In the genomic region with DNA sequence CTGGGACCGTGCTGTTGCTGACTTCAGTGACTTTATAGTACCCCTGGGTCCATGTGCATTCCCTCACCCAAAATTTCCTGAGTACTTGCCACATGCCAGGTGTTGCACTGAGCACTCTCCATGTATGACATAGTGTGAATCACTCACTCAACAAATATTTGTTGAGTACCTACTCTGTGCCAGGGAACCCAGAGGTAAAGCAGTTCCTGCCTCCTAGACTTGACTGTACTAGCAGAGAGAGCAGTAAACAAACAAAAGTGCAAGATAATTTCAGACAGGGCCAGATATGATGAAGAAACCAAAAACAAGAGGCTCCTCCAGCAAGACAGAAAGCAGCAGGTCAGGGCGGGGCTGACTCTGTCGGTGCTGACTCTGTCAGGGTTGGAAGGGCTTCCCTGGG, we compare ENCODE assay signal across 22 cellular contexts. TPM values are rescaled to one million over a fixed set of nuclear protein-coding genes. Genes with fewer than 3 reads are reported as not detected.
A peak's percentile ranks its signal among the peaks of the same experiment; 100 is the strongest.
DNase-seq lines count a peak whose midpoint lies in the region; ATAC-seq, FAIRE-seq and TF ChIP-seq lines count a peak whose summit lies in the region.
"Had no signal": no experiment of that assay in that cellular context is flagged by ENCODE, and none has a peak within 500 bp of the region (broad histone marks: within the 10 kb centered on the region; RNA-seq: fewer than 3 reads in every experiment).

No MANE protein-coding gene starts in this region.

- in situ Hi-C loops in Panc1 (cut with HindIII; ENCODE audit: low pct_unique_long_range_greater_than_20kb, low sequenced_read_pairs) = no loop called here

- no peaks in the 10 kb centered on the region for H3K27me3 ChIP-seq in Panc1 (ENCODE audit: control insufficient read depth, insufficient read depth, low read length)
- no peaks in the 10 kb centered on the region for H3K27me3 ChIP-seq in endothelial cell of umbilical vein (ENCODE audit: control insufficient read depth in 2 of 2, insufficient read depth in 2 of 2, low read length in 2 of 2)
- peaks cover 3% of the 10 kb centered on the region for H3K27me3 ChIP-seq in osteoblast (ENCODE audit: insufficient read depth, low read length)
- H3K27me3 ChIP-seq: SJCRH30 had no signal

- H4K20me1 ChIP-seq in endothelial cell of umbilical vein (replicated peaks; ENCODE audit: control insufficient read depth, extremely low read depth, insufficient read depth, low read length) (no peaks in the 10 kb centered on the region), osteoblast (ENCODE audit: insufficient read depth, low read length) (no peaks in the 10 kb centered on the region)

- no peak overlapping the region for H3K4me3 Mint-ChIP-seq in osteocyte (ENCODE audit: unreplicated experiment)
- H3K4me3 Mint-ChIP-seq in activated CD8-positive, alpha-beta T cell treated with anti-CD3 and anti-CD28 coated beads for 36 hours = no peak overlapping the region
- H3K4me3 Mint-ChIP-seq: nephron; T-helper 2 cell treated with Interferon-gamma antibody and Interleukin-4, amounts not matched to agents 5 μg/mL and 100 μg/mL, for 36 hours had no signal

- no peak overlapping the region for H3K4me2 ChIP-seq in endothelial cell of umbilical vein (ENCODE audit: insufficient read depth, low read length)
- H3K4me2 ChIP-seq in osteoblast (ENCODE audit: insufficient read depth, low read length) = peak overlapping the region; percentile 26

- no peaks in the 10 kb centered on the region for H3K27me3 Mint-ChIP-seq in osteocyte (ENCODE audit: unreplicated experiment)
- peaks cover 10% of the 10 kb centered on the region for H3K27me3 Mint-ChIP-seq in activated CD8-positive, alpha-beta T cell treated with anti-CD3 and anti-CD28 coated beads for 36 hours

- no peaks in the 10 kb centered on the region for H3K9me3 Mint-ChIP-seq in osteocyte (ENCODE audit: unreplicated experiment)
- no peaks in the 10 kb centered on the region for H3K9me3 Mint-ChIP-seq in activated CD8-positive, alpha-beta T cell treated with anti-CD3 and anti-CD28 coated beads for 36 hours
- H3K9me3 Mint-ChIP-seq: activated T-helper 2 cell treated with anti-CD3 and anti-CD28 coated beads, Interferon-gamma antibody, Interleukin-2, Interleukin-4, amounts not matched to agents 10 μg/mL and 5 μg/mL and 100 μg/mL, durations not matched to agents 14 hours and 24 hours and 36 hours; nephron; T-helper 2 cell treated with Interferon-gamma antibody and Interleukin-4, amounts not matched to agents 5 μg/mL and 100 μg/mL, for 36 hours had no signal

- no peaks in the 10 kb centered on the region for H3K36me3 ChIP-seq in Panc1 (ENCODE audit: control insufficient read depth, insufficient read depth, low read length)
- H3K36me3 ChIP-seq in endothelial cell of umbilical vein (ENCODE audit: control insufficient read depth in 2 of 2, extremely low read depth in 1 of 2, insufficient read depth in 2 of 2, low read length in 2 of 2) = no peaks in the 10 kb centered on the region
- H3K36me3 ChIP-seq in osteoblast (ENCODE audit: insufficient read depth, low read length) = no peaks in the 10 kb centered on the region
- H3K36me3 ChIP-seq: prostate gland, SJCRH30 had no signal

- H3K4me1 ChIP-seq in Panc1 (ENCODE audit: control insufficient read depth, insufficient read depth, low read length) (peaks cover 8% of the 10 kb centered on the region; the same call in 1 of the 2 replicates), endothelial cell of umbilical vein (ENCODE audit: control insufficient read depth, extremely low read depth, insufficient read depth, low read length) (peaks cover 38% of the 10 kb centered on the region), osteoblast (ENCODE audit: insufficient read depth, low read length) (peaks cover 33% of the 10 kb centered on the region)
- H3K4me1 ChIP-seq: prostate gland had no signal

- no peak overlapping the region for H3K27ac Mint-ChIP-seq in osteocyte (ENCODE audit: unreplicated experiment)
- H3K27ac Mint-ChIP-seq in activated CD8-positive, alpha-beta T cell treated with anti-CD3 and anti-CD28 coated beads for 36 hours = no peak overlapping the region
- H3K27ac Mint-ChIP-seq: activated T-helper 2 cell treated with anti-CD3 and anti-CD28 coated beads, Interferon-gamma antibody, Interleukin-2, Interleukin-4, amounts not matched to agents 10 μg/mL and 5 μg/mL and 100 μg/mL, durations not matched to agents 14 hours and 24 hours and 36 hours; nephron; T-helper 2 cell treated with Interferon-gamma antibody and Interleukin-4, amounts not matched to agents 5 μg/mL and 100 μg/mL, for 36 hours had no signal

- TF ChIP-seq POLR2A in endothelial cell of umbilical vein (IDR thresholded peaks at IDR 0.05; ENCODE audit: low read depth, low read length) = no peak

- FAIRE-seq in endothelial cell of umbilical vein (lab: Jason Lieb, UNC) = peak; percentile 71
- FAIRE-seq: islet of Langerhans had no signal

- intact Hi-C loops in Panc1 (cut with micrococcal nuclease; ENCODE audit: unreplicated experiment) (no loop called here), endothelial cell of umbilical vein (cut with micrococcal nuclease) (loop anchor here (10.0 kb wide), 1 partner anchor 242 kb away; a partner anchor contains a TSS)
- intact Hi-C loops in activated CD8-positive, alpha-beta T cell treated with anti-CD3 and anti-CD28 coated beads for 36 hours (cut with micrococcal nuclease) = no loop called here

- BruUV-seq in Panc1 (replicated peaks; lab: Mats Ljungman, UMichigan) = no TSS peak
- BruUV-seq in endothelial cell of umbilical vein (replicated peaks; lab: Mats Ljungman, UMichigan) = no TSS peak

- DNase-seq in HCEC 1CT (peak; percentile 21), Panc1 (ENCODE audit: low read depth, low spot score) (peak; percentile 73), endothelial cell of umbilical vein (ENCODE audit: low read depth, low spot score) (no peak), osteoblast (ENCODE audit: insufficient read length, low spot score, missing footprints) (no peak), osteocyte (ENCODE audit: extremely low spot score, unreplicated experiment) (no peak), GOT3 (lab: John Stamatoyannopoulos, UW) (no peak), OCI-M2 (lab: John Stamatoyannopoulos, UW; ENCODE audit: unreplicated experiment) (no peak)
- DNase-seq in activated CD8-positive, alpha-beta T cell treated with anti-CD3 and anti-CD28 coated beads for 36 hours = no peak
- DNase-seq: activated CD4-positive, alpha-beta T cell treated with anti-CD3 and anti-CD28 coated beads for 1 hour; caudate nucleus; DMS153; mesendoderm; SJCRH30; stimulated activated CD4-positive, alpha-beta T cell treated with anti-CD3 and anti-CD28 coated beads, Interleukin-12 subunit alpha, Interleukin-12 subunit beta, amount 100 ng/mL, for 4 hours had no signal

- no peaks in the 10 kb centered on the region for H3K79me2 ChIP-seq in endothelial cell of umbilical vein (ENCODE audit: control insufficient read depth, insufficient read depth, low read length)
- no peaks in the 10 kb centered on the region for H3K79me2 ChIP-seq in osteoblast (ENCODE audit: insufficient read depth, low read length)

- no peaks in the 10 kb centered on the region for H3K9me3 ChIP-seq in Panc1 (ENCODE audit: control insufficient read depth, insufficient read depth, low read depth, low read length)
- no peaks in the 10 kb centered on the region for H3K9me3 ChIP-seq in endothelial cell of umbilical vein (replicated peaks; ENCODE audit: control insufficient read depth, insufficient read depth, low read length)
- H3K9me3 ChIP-seq in osteoblast (ENCODE audit: low read depth, low read length) = no peaks in the 10 kb centered on the region
- H3K9me3 ChIP-seq: prostate gland, SJCRH30 had no signal

- POLR2A ChIA-PET in Panc1 (lab: Charles Lee) = no interaction called here
- POLR2A ChIA-PET in endothelial cell of umbilical vein (lab: Charles Lee) = no interaction called here
- POLR2A ChIA-PET in activated CD8-positive, alpha-beta T cell treated with anti-CD3 and anti-CD28 coated beads for 36 hours (lab: Charles Lee) = no interaction called here

- ATAC-seq in Panc1 = peak; percentile 74
- ATAC-seq in activated CD8-positive, alpha-beta T cell treated with anti-CD3 and anti-CD28 coated beads for 36 hours = no peak

- H3K9ac ChIP-seq in endothelial cell of umbilical vein (replicated peaks; ENCODE audit: extremely low read depth, insufficient read depth, low read length) = no peak overlapping the region

- H3K9me1 ChIP-seq in endothelial cell of umbilical vein (replicated peaks; ENCODE audit: control insufficient read depth, extremely low read depth, insufficient read depth, low read length) = no peaks in the 10 kb centered on the region

- H2AFZ ChIP-seq in endothelial cell of umbilical vein (ENCODE audit: low read depth, low read length) = no peak overlapping the region
- H2AFZ ChIP-seq in osteoblast (ENCODE audit: low read length) = no peak overlapping the region

- CTCF ChIA-PET in Panc1 (lab: Charles Lee) = no interaction called here
- CTCF ChIA-PET in endothelial cell of umbilical vein (lab: Charles Lee) = interaction anchor here (1.3 kb wide), 1 partner anchor 28 kb away, joined by 3 read pairs; no protein-coding TSS in a partner anchor
- CTCF ChIA-PET in activated CD8-positive, alpha-beta T cell treated with anti-CD3 and anti-CD28 coated beads for 36 hours (lab: Charles Lee) = no interaction called here

- H3K4me3 ChIP-seq in Panc1 (ENCODE audit: low read depth in 2 of 2, low read length in 2 of 2) (no peak overlapping the region), endothelial cell of umbilical vein (replicated peaks in 1 of 3; ENCODE audit: insufficient read depth in 1 of 3, low read depth in 1 of 3, low read length in 3 of 3) (no peak overlapping the region), osteoblast (ENCODE audit: insufficient read depth, low read length) (no peak overlapping the region)
- H3K4me3 ChIP-seq: prostate gland, SJCRH30 had no signal

- no peak overlapping the region for H3K27ac ChIP-seq in Panc1 (ENCODE audit: low read length)
- H3K27ac ChIP-seq in endothelial cell of umbilical vein (ENCODE audit: insufficient read depth, low read depth, low read length) = peak overlapping the region; percentile 32
- no peak overlapping the region for H3K27ac ChIP-seq in osteoblast (ENCODE audit: low read depth, low read length)
- H3K27ac ChIP-seq: prostate gland, SJCRH30 had no signal

- no peaks in the 10 kb centered on the region for H3K36me3 Mint-ChIP-seq in osteocyte (ENCODE audit: unreplicated experiment)
- H3K36me3 Mint-ChIP-seq in activated CD8-positive, alpha-beta T cell treated with anti-CD3 and anti-CD28 coated beads for 36 hours (ENCODE audit: low read depth) = no peaks in the 10 kb centered on the region

- dilution Hi-C loops in endothelial cell of umbilical vein (cut with MboI; ENCODE audit: extremely low pct_ligation_motif_present, low sequenced_read_pairs) = no loop called here

- H3K4me1 Mint-ChIP-seq in osteocyte (ENCODE audit: unreplicated experiment) = peaks cover 51% of the 10 kb centered on the region
- no peaks in the 10 kb centered on the region for H3K4me1 Mint-ChIP-seq in activated CD8-positive, alpha-beta T cell treated with anti-CD3 and anti-CD28 coated beads for 36 hours (ENCODE audit: low read depth)

- no peak for TF ChIP-seq CTCF in Panc1 (IDR thresholded peaks at IDR 0.05)
- TF ChIP-seq CTCF in endothelial cell of umbilical vein (IDR thresholded peaks at IDR 0.05; ENCODE audit: extremely low read depth in 1 of 2, insufficient read depth in 1 of 2, low read depth in 1 of 2, low read length in 2 of 2) = no peak
- no peak for TF ChIP-seq CTCF in osteoblast (IDR thresholded peaks at IDR 0.05; ENCODE audit: extremely low read depth, low read depth, low read length)
- TF ChIP-seq CTCF in osteocyte (IDR thresholded peaks at IDR 0.05) = no peak
- TF ChIP-seq CTCF in activated CD8-positive, alpha-beta T cell treated with anti-CD3 and anti-CD28 coated beads for 36 hours (IDR thresholded peaks at IDR 0.05) = no peak

RNA-seq across cellular contexts. Expression of a gene that starts 12.2 kb away (rescaled TPM):
- total RNA-seq in Panc1 (2021; ENCODE audit: unreplicated experiment) (0.46 TPM), endothelial cell of umbilical vein (0.24 and 0.39 TPM in 2 replicates), osteoblast (not detected in 2 replicates), osteocyte (0.26 TPM in 1 of 2 replicates, not detected in the other)
- 0.06 TPM for polyA plus RNA-seq in Panc1 (2012; ENCODE audit: insufficient read length)
- polyA plus RNA-seq in endothelial cell of umbilical vein = 0.11 and 0.16 TPM in 2 replicates
- polyA plus RNA-seq in endothelial cell of umbilical vein (2011; cell fraction: cytosol; rRNA removed) = 0.10 and 0.32 TPM in 2 replicates
- polyA plus RNA-seq in endothelial cell of umbilical vein (2011; cell fraction: nucleus; rRNA removed) = 0.53 and 1.1 TPM in 2 replicates
- polyA plus RNA-seq in endothelial cell of umbilical vein (2012) = 0.12 and 0.28 TPM in 2 replicates
- polyA minus RNA-seq in endothelial cell of umbilical vein = 0.44 and 1.3 TPM in 2 replicates
- not detected for polyA minus RNA-seq in endothelial cell of umbilical vein (2011; cell fraction: cytosol; rRNA and poly(A)+ RNA removed)
- polyA minus RNA-seq in endothelial cell of umbilical vein (2011; cell fraction: nucleus; rRNA and poly(A)+ RNA removed) = 0.48 and 1.3 TPM in 2 replicates
- total RNA-seq in activated CD8-positive, alpha-beta T cell treated with anti-CD3 and anti-CD28 coated beads for 36 hours = not detected
- total RNA-seq: activated T-helper 2 cell treated with anti-CD3 and anti-CD28 coated beads, Interferon-gamma antibody, Interleukin-2, Interleukin-4, amounts not matched to agents 10 μg/mL and 5 μg/mL and 100 μg/mL, durations not matched to agents 14 hours and 24 hours and 36 hours; M059J; NCI-H460; SJCRH30 had no signal
- polyA plus RNA-seq: BJ had no signal

RNA-seq across cellular contexts. Expression of a gene that starts 24.8 kb away (rescaled TPM):
- 12.7 TPM for total RNA-seq in Panc1 (2021; ENCODE audit: unreplicated experiment)
- 8.9 TPM for polyA plus RNA-seq in Panc1 (2012; ENCODE audit: insufficient read length)
- total RNA-seq in endothelial cell of umbilical vein = 10.6 and 13.6 TPM in 2 replicates
- 43.6 and 46.4 TPM in 2 replicates for polyA plus RNA-seq in endothelial cell of umbilical vein
- 23.5 and 25.3 TPM in 2 replicates for polyA plus RNA-seq in endothelial cell of umbilical vein (2011; cell fraction: cytosol; rRNA removed)
- 23.8 and 24.9 TPM in 2 replicates for polyA plus RNA-seq in endothelial cell of umbilical vein (2011; cell fraction: nucleus; rRNA removed)
- polyA plus RNA-seq in endothelial cell of umbilical vein (2012) = 11.3 and 12.8 TPM in 2 replicates
- 12.8 and 14.1 TPM in 2 replicates for polyA minus RNA-seq in endothelial cell of umbilical vein
- 6.8 TPM for polyA minus RNA-seq in endothelial cell of umbilical vein (2011; cell fraction: cytosol; rRNA and poly(A)+ RNA removed)
- 5.9 and 8.2 TPM in 2 replicates for polyA minus RNA-seq in endothelial cell of umbilical vein (2011; cell fraction: nucleus; rRNA and poly(A)+ RNA removed)
- total RNA-seq in osteoblast = 15.6 and 18.1 TPM in 2 replicates
- total RNA-seq in osteocyte = 18.9 and 19.4 TPM in 2 replicates
- 10 to 100 TPM; 11.3 to 11.8 TPM for total RNA-seq in activated CD8-positive, alpha-beta T cell treated with anti-CD3 and anti-CD28 coated beads for 36 hours

Comparison
In these comparisons a context has a peak if more than half of its experiments do, and no peak if none do; other contexts are left out.
1. DNase-seq: peak in HCEC 1CT (single experiment) and Panc1 (single experiment); none in endothelial cell of umbilical vein (single experiment), osteoblast (single experiment), osteocyte (single experiment), GOT3 (single experiment), OCI-M2 (single experiment) and activated CD8-positive, alpha-beta T cell treated with anti-CD3 and anti-CD28 coated beads for 36 hours (single experiment).